ENCODE assay signal across 30 cellular contexts in genomic region chr12:115910057-115910456, GRCh38.
"Had no signal": no experiment of that assay in that cellular context is flagged by ENCODE, and none has a peak within 500 bp of the region (broad histone marks: within the 10 kb centered on the region; RNA-seq: fewer than 3 reads in every experiment).

No MANE protein-coding gene starts in this region.

- H3K27me3 ChIP-seq: brain microvascular endothelial cell, ovary, right lobe of liver, testis had no signal

- H3K27ac ChIP-seq: brain microvascular endothelial cell, heart right ventricle, left lung, lower lobe of right lung, neutrophil, ovary, right lobe of liver, skin epidermis, testis, transverse colon had no signal

- H3K4me1 Mint-ChIP-seq: activated CD4-positive, alpha-beta memory T cell treated with anti-CD3 and anti-CD28 coated beads, Interleukin-2, amount 10 ng/mL, durations not matched to agents 7 days and 5 days; activated CD4-positive, alpha-beta T cell treated with anti-CD3 and anti-CD28 coated beads, Interleukin-2, amount 10 ng/mL, durations not matched to agents 7 days and 5 days; activated T-helper 17 cell treated with anti-CD3 and anti-CD28 coated beads, Interleukin-2, amount 50 U/mL, for 72 hours had no signal

- DNase-seq: activated CD4-positive, alpha-beta memory T cell treated with anti-CD3 and anti-CD28 coated beads, Interleukin-2, amount 10 ng/mL, durations not matched to agents 7 days and 5 days; activated CD4-positive, alpha-beta T cell treated with anti-CD3 and anti-CD28 coated beads, Interleukin-2, amount 10 ng/mL, durations not matched to agents 7 days and 5 days; activated CD4-positive, CD25-positive, alpha-beta regulatory T cell treated with anti-CD3 and anti-CD28 coated beads, Interleukin-2, amount 50 U/mL, for 72 hours; activated gamma-delta T cell treated with Interleukin-2 at 50 U/mL for 16 hours; activated naive CD4-positive, alpha-beta T cell treated with anti-CD3 and anti-CD28 coated beads, Interleukin-2, amount 50 U/mL, for 16 hours; activated T-cell treated with anti-CD3 and anti-CD28 coated beads, Interleukin-2, amount 50 U/mL, for 4 hours; amniotic stem cell; brain microvascular endothelial cell; caudate nucleus; cortex of kidney; effector memory CD8-positive, alpha-beta T cell; foreskin fibroblast; heart right ventricle; left lung; lower lobe of right lung; mesenchymal stem cell; mucosa of descending colon; ovary; right lobe of liver; stimulated activated CD4-positive, alpha-beta T cell treated with anti-CD3 and anti-CD28 coated beads, Interleukin-12 subunit alpha, Interleukin-12 subunit beta, amount 100 ng/mL, for 4 hours; stimulated activated CD4-positive, alpha-beta T cell treated with anti-CD3 and anti-CD28 coated beads, Interleukin-4, amount 100 ng/mL, for 1 hour; stimulated activated naive CD8-positive, alpha-beta T cell treated with anti-CD3 and anti-CD28 coated beads, Interleukin-15, Interleukin-2, amounts not matched to agents 100 U/mL and 50 U/mL, for 24 hours; testis; transverse colon had no signal

- H3K9me3 ChIP-seq: left lung, lower lobe of right lung, mucosa of descending colon, neutrophil, ovary, right lobe of liver, testis, transverse colon had no signal

- ATAC-seq: activated T-cell treated with anti-CD3 and anti-CD28 coated beads, Interleukin-2, amount 50 U/mL, for 4 hours; activated T-helper 17 cell treated with anti-CD3 and anti-CD28 coated beads, Interleukin-2, amount 50 U/mL, for 72 hours; effector memory CD8-positive, alpha-beta T cell; esophagus mucosa; heart right ventricle; left lung; lower lobe of right lung; mucosa of descending colon; right lobe of liver; stimulated activated naive CD8-positive, alpha-beta T cell treated with anti-CD3 and anti-CD28 coated beads, Interleukin-15, Interleukin-2, amounts not matched to agents 100 U/mL and 50 U/mL, for 24 hours had no signal

- H3K4me1 ChIP-seq: heart right ventricle, left lung, lower lobe of right lung, right lobe of liver, testis, transverse colon had no signal

- H3K9me3 Mint-ChIP-seq: activated CD4-positive, alpha-beta memory T cell treated with anti-CD3 and anti-CD28 coated beads, Interleukin-2, amount 10 ng/mL, durations not matched to agents 7 days and 5 days; activated CD4-positive, alpha-beta T cell treated with anti-CD3 and anti-CD28 coated beads, Interleukin-2, amount 10 ng/mL, durations not matched to agents 7 days and 5 days; activated T-cell treated with anti-CD3 and anti-CD28 coated beads, Interleukin-2, amount 50 U/mL, for 4 hours; activated T-helper 17 cell treated with anti-CD3 and anti-CD28 coated beads, Interleukin-2, amount 50 U/mL, for 72 hours; effector memory CD8-positive, alpha-beta T cell; natural killer cell treated with Interleukin-12 subunit alpha and Interleukin-12 subunit beta and Interleukin-15 and Interleukin-18, amount 100 ng/mL, for 72 hours had no signal

- H3K4me3 Mint-ChIP-seq: activated CD4-positive, alpha-beta memory T cell treated with anti-CD3 and anti-CD28 coated beads, Interleukin-2, amount 10 ng/mL, durations not matched to agents 7 days and 5 days; activated CD4-positive, alpha-beta T cell treated with anti-CD3 and anti-CD28 coated beads, Interleukin-2, amount 10 ng/mL, durations not matched to agents 7 days and 5 days; activated T-cell treated with anti-CD3 and anti-CD28 coated beads, Interleukin-2, amount 50 U/mL, for 4 hours; activated T-helper 17 cell treated with anti-CD3 and anti-CD28 coated beads, Interleukin-2, amount 50 U/mL, for 72 hours; effector memory CD8-positive, alpha-beta T cell; natural killer cell treated with Interleukin-12 subunit alpha and Interleukin-12 subunit beta and Interleukin-15 and Interleukin-18, amount 100 ng/mL, for 72 hours had no signal

- H3K27ac Mint-ChIP-seq: activated CD4-positive, alpha-beta memory T cell treated with anti-CD3 and anti-CD28 coated beads, Interleukin-2, amount 10 ng/mL, durations not matched to agents 7 days and 5 days; activated CD4-positive, alpha-beta T cell treated with anti-CD3 and anti-CD28 coated beads, Interleukin-2, amount 10 ng/mL, durations not matched to agents 7 days and 5 days; activated T-helper 17 cell treated with anti-CD3 and anti-CD28 coated beads, Interleukin-2, amount 50 U/mL, for 72 hours; effector memory CD8-positive, alpha-beta T cell; natural killer cell treated with Interleukin-12 subunit alpha and Interleukin-12 subunit beta and Interleukin-15 and Interleukin-18, amount 100 ng/mL, for 72 hours; progenitor cell of endocrine pancreas had no signal

- H3K36me3 ChIP-seq: brain microvascular endothelial cell, heart right ventricle, left lung, lower lobe of right lung, neutrophil, ovary, right lobe of liver, transverse colon had no signal

- H3K36me3 Mint-ChIP-seq: natural killer cell treated with Interleukin-12 subunit alpha and Interleukin-12 subunit beta and Interleukin-15 and Interleukin-18, amount 100 ng/mL, for 72 hours had no signal

- H3K4me3 ChIP-seq: heart right ventricle, left lung, lower lobe of right lung, mucosa of descending colon, ovary, right lobe of liver, skin epidermis, testis, transverse colon had no signal
